Comparison of ENCODE assay signal across 15 cellular contexts in the genomic region with DNA sequence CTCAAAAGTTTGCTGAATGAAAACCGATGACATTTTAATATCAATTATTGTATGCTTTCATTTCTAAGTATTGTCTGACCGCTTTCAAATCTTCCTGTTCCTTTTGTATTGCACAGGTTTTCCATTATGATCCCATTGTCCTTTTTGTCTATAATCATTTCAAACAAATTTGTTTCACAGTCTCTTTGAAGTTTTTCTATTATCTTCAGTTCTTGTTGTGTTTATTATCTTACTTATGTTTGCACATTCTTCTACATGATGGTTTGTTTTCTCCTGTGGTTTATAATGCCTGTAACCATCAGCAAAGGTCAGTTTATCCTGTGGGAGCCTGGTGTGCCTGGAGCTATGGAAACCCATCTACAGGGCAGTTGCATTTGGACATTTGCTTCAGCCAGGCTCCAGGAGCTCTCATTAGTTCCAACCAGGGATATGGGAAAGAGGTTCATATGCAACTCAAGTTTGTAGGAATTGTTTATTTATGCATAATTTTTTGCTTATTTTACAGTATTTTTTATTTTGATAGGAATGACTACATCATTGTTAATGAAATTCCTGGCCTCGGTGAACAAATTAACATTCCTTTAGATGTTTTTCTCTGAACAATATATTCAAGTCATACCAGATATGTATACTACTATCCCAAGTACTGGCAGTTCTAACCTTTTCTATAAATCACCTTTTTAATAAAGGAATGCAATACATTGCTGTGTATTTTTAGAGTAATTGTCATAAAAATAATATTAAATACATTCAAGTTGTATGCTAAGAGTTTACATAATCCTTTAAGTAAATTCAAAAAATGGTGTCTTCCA.
"Had no signal": no experiment of that assay in that cellular context is flagged by ENCODE, and none has a peak within 500 bp of the region (broad histone marks: within the 10 kb centered on the region; RNA-seq: fewer than 3 reads in every experiment).

No MANE protein-coding gene starts in this region.

- H3K36me3 ChIP-seq: adrenal gland, neutrophil, right atrium auricular region, transverse colon had no signal

- H3K4me2 ChIP-seq: smooth muscle cell had no signal

- H3K27me3 ChIP-seq: adrenal gland, neutrophil, right atrium auricular region, transverse colon had no signal

- ATAC-seq: effector memory CD8-positive, alpha-beta T cell; naive thymus-derived CD4-positive, alpha-beta T cell; stimulated activated memory B cell treated with anti-CD40 and anti-IgM and Interleukin-4, amounts not matched to agents 10 μg/mL and 1 μg/mL and 100 μg/mL, for 72 hours had no signal

- DNase-seq: activated B cell treated with CpG ODN at 0.5 μM for 24 hours; activated CD4-positive, alpha-beta T cell treated with anti-CD3 and anti-CD28 coated beads, Interleukin-2, amount 10 ng/mL, durations not matched to agents 24 days and 14 days; activated naive CD4-positive, alpha-beta T cell treated with anti-CD3 and anti-CD28 coated beads, Interleukin-2, amount 10 ng/mL, durations not matched to agents 7 days and 5 days; adrenal gland; effector memory CD8-positive, alpha-beta T cell; glutamatergic neuron; immature natural killer cell; naive thymus-derived CD4-positive, alpha-beta T cell; posterior cingulate gyrus; T-helper 1 cell; transverse colon had no signal

- H3K27ac ChIP-seq: adrenal gland, neutrophil, right atrium auricular region, transverse colon had no signal

- H3K4me3 ChIP-seq: adrenal gland, right atrium auricular region, smooth muscle cell, transverse colon had no signal

- H3K9me3 ChIP-seq: neutrophil, transverse colon had no signal
